ENCODE assay signal across 1 cellular context in the genomic region with DNA sequence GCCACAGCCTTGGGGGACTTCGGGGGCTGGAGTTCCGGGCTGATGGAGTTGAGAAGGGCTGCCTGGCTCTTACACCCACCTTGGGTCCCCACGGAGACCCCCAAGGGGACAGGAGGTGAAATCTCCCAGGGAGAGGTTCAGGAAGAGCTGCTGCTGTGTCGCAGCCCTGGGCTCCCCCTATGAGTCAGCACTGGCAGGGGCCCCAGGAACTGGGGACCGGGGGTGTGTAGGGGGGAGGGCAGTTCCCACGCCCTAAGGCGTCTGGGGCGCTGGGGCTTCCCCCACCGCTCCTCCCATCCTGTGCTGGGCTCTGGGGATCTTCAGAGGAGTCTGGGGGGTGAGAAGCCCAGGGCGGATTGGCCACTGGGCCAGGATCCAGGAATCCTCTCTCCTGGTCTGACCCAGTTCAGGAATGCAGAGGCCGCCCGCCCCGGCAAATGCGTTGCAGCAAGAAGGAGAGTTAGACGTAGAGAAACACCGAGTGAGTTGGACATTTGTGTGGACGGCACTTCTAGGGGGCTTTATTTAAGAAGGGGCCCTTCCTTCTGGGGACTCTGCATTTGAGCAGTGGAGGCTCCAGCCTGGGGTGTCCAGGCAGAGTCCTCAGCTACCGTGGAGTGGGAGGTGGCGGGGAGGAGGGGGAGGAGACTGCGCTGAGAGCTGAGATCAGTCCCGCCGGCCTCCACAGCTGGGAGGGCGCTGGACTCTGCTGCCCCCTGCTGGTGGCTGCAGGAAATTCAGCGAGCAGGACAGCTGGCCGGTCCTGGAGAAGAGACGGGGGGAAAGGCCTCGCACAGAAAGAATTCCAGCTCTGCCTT.
TF ChIP-seq lines count a peak whose summit lies in the region.

No MANE protein-coding gene starts in this region.

TF ChIP-seq in K562, 482 proteins besides CTCF, POLR2A, EP300 and RAD21 (continues in another document):
- TF ChIP-seq HINFP (tag; conservative IDR thresholded peaks at IDR 0.05; ENCODE audit: low read depth): no peak
- peak; percentile 65 for TF ChIP-seq POLR2G (IDR thresholded peaks at IDR 0.05; ENCODE audit: low read depth, low read length)
- 0 out of 4 replicates have a peak, but pooled peaks of 1 of the 2 experiments have one; percentile 10 for TF ChIP-seq ZMIZ1 (IDR thresholded peaks at IDR 0.05; ENCODE audit: low read depth in 2 of 2, low read length in 2 of 2)
- peak; percentile 96 for TF ChIP-seq VEZF1 (CRISPR knock-in tag; IDR thresholded peaks at IDR 0.05)
- peak; percentile 70 for TF ChIP-seq RBFOX2 (IDR thresholded peaks at IDR 0.05; ENCODE audit: low read depth, low read length)
- 0 out of 2 replicates have a peak, but pooled peaks have one; percentile 32 for TF ChIP-seq KLF1 (tag; IDR thresholded peaks at IDR 0.05)
- TF ChIP-seq XRCC5 (IDR thresholded peaks at IDR 0.05; ENCODE audit: low read depth, low read length): peak; percentile 80
- peak; percentile 62 to 65 for TF ChIP-seq AFF1 (IDR thresholded peaks at IDR 0.05; ENCODE audit: low read depth in 1 of 2, partially characterized antibody in 2 of 2)
- TF ChIP-seq NFRKB (IDR thresholded peaks at IDR 0.05; ENCODE audit: low read depth): peak; percentile 44; the same call in 1 of the 2 replicates
- TF ChIP-seq ZFX (CRISPR knock-in tag; IDR thresholded peaks at IDR 0.05): peak; percentile 77
- TF ChIP-seq BACH1 (tag; IDR thresholded peaks at IDR 0.05): peak; percentile 60; the same call in 1 of the 2 replicates
- 0 out of 2 replicates have a peak, but pooled peaks have one; percentile 15 for TF ChIP-seq CBFA2T3 (IDR thresholded peaks at IDR 0.05)
- peak in 2 of 3 experiments; percentile 58 to 88; a peak in 3 of 6 replicates for TF ChIP-seq ZBTB11 (CRISPR knock-in tag; IDR thresholded peaks at IDR 0.05)
- TF ChIP-seq HNRNPLL (IDR thresholded peaks at IDR 0.05; ENCODE audit: low read depth, low read length, poor library complexity, severe bottlenecking): peak; percentile 75
- peak; percentile 33; the same call in 1 of the 2 replicates for TF ChIP-seq MTA1 (IDR thresholded peaks at IDR 0.05; ENCODE audit: borderline replicate concordance)
- no peak for TF ChIP-seq FOXP4 (CRISPR knock-in tag; IDR thresholded peaks at IDR 0.05; ENCODE audit: borderline replicate concordance)
- 0 out of 2 replicates have a peak, but pooled peaks have one; percentile 15 for TF ChIP-seq ZNF740 (CRISPR knock-in tag; IDR thresholded peaks at IDR 0.05)
- no peak for TF ChIP-seq ZNF740 (tag; IDR thresholded peaks at IDR 0.05)
- peak; percentile 2; the same call in 1 of the 2 replicates for TF ChIP-seq NFIC (IDR thresholded peaks at IDR 0.05)
- TF ChIP-seq, protein P1, sequence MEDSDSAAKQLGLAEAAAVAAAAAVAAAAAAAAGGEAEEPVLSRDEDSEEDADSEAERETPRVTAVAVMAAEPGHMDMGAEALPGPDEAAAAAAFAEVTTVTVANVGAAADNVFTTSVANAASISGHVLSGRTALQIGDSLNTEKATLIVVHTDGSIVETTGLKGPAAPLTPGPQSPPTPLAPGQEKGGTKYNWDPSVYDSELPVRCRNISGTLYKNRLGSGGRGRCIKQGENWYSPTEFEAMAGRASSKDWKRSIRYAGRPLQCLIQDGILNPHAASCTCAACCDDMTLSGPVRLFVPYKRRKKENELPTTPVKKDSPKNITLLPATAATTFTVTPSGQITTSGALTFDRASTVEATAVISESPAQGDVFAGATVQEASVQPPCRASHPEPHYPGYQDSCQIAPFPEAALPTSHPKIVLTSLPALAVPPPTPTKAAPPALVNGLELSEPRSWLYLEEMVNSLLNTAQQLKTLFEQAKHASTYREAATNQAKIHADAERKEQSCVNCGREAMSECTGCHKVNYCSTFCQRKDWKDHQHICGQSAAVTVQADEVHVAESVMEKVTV (CRISPR knock-in tag; IDR thresholded peaks at IDR 0.05): peak; percentile 93
- no peak for TF ChIP-seq PCBP2 (IDR thresholded peaks at IDR 0.05; ENCODE audit: low read depth, low read length, poor library complexity, severe bottlenecking)
- peak; percentile 68; the same call in 1 of the 2 replicates for TF ChIP-seq SMAD4 (CRISPR knock-in tag; conservative IDR thresholded peaks at IDR 0.05)
- TF ChIP-seq, protein P2, sequence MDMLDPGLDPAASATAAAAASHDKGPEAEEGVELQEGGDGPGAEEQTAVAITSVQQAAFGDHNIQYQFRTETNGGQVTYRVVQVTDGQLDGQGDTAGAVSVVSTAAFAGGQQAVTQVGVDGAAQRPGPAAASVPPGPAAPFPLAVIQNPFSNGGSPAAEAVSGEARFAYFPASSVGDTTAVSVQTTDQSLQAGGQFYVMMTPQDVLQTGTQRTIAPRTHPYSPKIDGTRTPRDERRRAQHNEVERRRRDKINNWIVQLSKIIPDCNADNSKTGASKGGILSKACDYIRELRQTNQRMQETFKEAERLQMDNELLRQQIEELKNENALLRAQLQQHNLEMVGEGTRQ (CRISPR knock-in tag; IDR thresholded peaks at IDR 0.05): no peak
